1 cellular context compared by ENCODE assay signal in the genomic region with DNA sequence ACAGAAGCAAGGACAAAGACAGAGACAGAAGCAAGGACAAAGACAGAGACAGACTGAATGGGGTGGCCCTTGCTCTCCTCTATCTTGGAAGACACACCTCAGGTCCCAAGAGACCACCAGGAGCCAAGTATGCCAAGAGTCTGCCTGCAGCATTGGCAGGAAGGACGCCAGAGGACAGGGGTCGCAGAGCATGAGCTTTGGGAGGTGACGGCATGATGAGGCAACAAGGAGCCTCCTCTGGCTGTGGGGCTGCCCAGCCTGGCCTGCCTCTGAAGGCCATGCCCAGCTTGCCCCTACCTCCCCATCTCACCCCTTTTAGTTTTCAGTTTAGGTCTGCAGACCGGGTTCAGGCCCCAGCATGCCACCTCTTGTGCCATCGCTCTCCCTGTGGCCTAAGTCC.
TF ChIP-seq lines count a peak whose summit lies in the region.

No MANE protein-coding gene starts in this region.

TF ChIP-seq in HepG2, 621 proteins besides CTCF, POLR2A, EP300 and RAD21 (continued from another document):
- TF ChIP-seq ZBTB21 (CRISPR knock-in tag; IDR thresholded peaks at IDR 0.05) (peak; percentile 67; the same call in 1 of the 2 replicates), CHD4 (IDR thresholded peaks at IDR 0.05; ENCODE audit: borderline replicate concordance, low read length) (no peak), IKZF1 (IDR thresholded peaks at IDR 0.05) (no peak), SRSF9 (IDR thresholded peaks at IDR 0.05; ENCODE audit: borderline replicate concordance, insufficient read depth, low read depth, low read length, poor library complexity, severe bottlenecking) (no peak)
